Comparison of ENCODE assay signal across 17 cellular contexts in the genomic region with DNA sequence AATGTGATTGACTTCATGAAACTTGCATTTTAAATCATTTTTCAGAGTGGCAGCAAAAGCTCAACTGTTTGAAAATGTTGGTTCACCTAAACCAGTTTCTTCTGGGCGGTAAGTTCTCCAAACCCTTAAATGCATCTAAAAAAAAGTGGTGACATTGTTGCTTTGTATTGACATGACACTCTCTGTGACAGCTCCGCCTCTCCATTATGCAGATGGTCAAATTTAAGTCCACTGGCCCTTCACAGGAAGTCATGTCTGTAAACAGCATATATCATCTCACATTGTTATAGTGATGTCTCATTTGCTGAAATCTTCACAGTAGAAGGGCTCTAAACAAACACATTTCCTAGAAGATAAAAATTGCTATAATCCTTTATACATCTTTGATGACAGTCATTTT.
DNase-seq lines count a peak whose midpoint lies in the region; ATAC-seq and TF ChIP-seq lines count a peak whose summit lies in the region.
"Had no signal": no experiment of that assay in that cellular context is flagged by ENCODE, and none has a peak within 500 bp of the region (broad histone marks: within the 10 kb centered on the region; RNA-seq: fewer than 3 reads in every experiment).

No MANE protein-coding gene starts in this region.

- no peak overlapping the region for H2AK5ac ChIP-seq in mesendoderm (ENCODE audit: low read length)

- H3K56ac ChIP-seq in mesendoderm (ENCODE audit: low read length): no peak overlapping the region

- TF ChIP-seq CTCF in cardiac muscle cell (IDR thresholded peaks at IDR 0.05; ENCODE audit: low read depth, low read length): no peak
- no peak for TF ChIP-seq CTCF in right atrium auricular region (IDR thresholded peaks at IDR 0.05)

- H3K27me3 ChIP-seq in cardiac muscle cell (no peaks in the 10 kb centered on the region), right atrium auricular region (no peaks in the 10 kb centered on the region), HUES48 (ENCODE audit: control insufficient read depth, insufficient read depth, low read length) (peaks cover 46% of the 10 kb centered on the region), mesendoderm (ENCODE audit: insufficient read depth, low read length, poor library complexity) (no peaks in the 10 kb centered on the region)

- no peak overlapping the region for H2BK5ac ChIP-seq in mesendoderm (ENCODE audit: low read length)

- peak overlapping the region; percentile 77 for H3K27ac ChIP-seq in cardiac muscle cell
- H3K27ac ChIP-seq in right atrium auricular region: no peak overlapping the region
- H3K27ac ChIP-seq in HUES48 (ENCODE audit: low read depth, low read length): peak overlapping the region; percentile 75
- no peak overlapping the region for H3K27ac ChIP-seq in mesendoderm (ENCODE audit: low read depth, low read length)

- no peak overlapping the region for H2BK120ac ChIP-seq in mesendoderm (ENCODE audit: low read depth, low read length)

- H3K4me1 ChIP-seq in cardiac muscle cell (ENCODE audit: low read depth) (peaks cover 7% of the 10 kb centered on the region), right atrium auricular region (no peaks in the 10 kb centered on the region), HUES48 (ENCODE audit: control insufficient read depth, insufficient read depth, low read length) (peaks cover 10% of the 10 kb centered on the region; the same call in 1 of the 2 replicates), mesendoderm (ENCODE audit: control insufficient read depth, low read depth, low read length) (peaks cover 2% of the 10 kb centered on the region)

- H3K36me3 ChIP-seq in cardiac muscle cell (peaks cover 66% of the 10 kb centered on the region), right atrium auricular region (peaks cover 8% of the 10 kb centered on the region), HUES48 (ENCODE audit: control insufficient read depth, insufficient read depth, low read length) (peaks cover 47% of the 10 kb centered on the region), mesendoderm (ENCODE audit: control insufficient read depth, insufficient read depth, low read length) (no peaks in the 10 kb centered on the region)

- H3K9me3 ChIP-seq in cardiac muscle cell (ENCODE audit: low read depth) (no peaks in the 10 kb centered on the region), right atrium auricular region (no peaks in the 10 kb centered on the region), HUES48 (ENCODE audit: control insufficient read depth, insufficient read depth, low read length) (no peaks in the 10 kb centered on the region)

- H3K23ac ChIP-seq in mesendoderm (ENCODE audit: low read length): no peak overlapping the region

- no peak overlapping the region for H3K4ac ChIP-seq in mesendoderm (ENCODE audit: low read depth, low read length)

- H3K9ac ChIP-seq in HUES48 (ENCODE audit: low read depth, low read length) (no peak overlapping the region), mesendoderm (ENCODE audit: low read length) (no peak overlapping the region)

- H3K79me2 ChIP-seq in mesendoderm (ENCODE audit: control insufficient read depth, insufficient read depth, low read length): no peaks in the 10 kb centered on the region

- H3K4me3 ChIP-seq in cardiac muscle cell: no peak overlapping the region
- no peak overlapping the region for H3K4me3 ChIP-seq in right atrium auricular region
- no peak overlapping the region for H3K4me3 ChIP-seq in HUES48 (ENCODE audit: low read depth, low read length)
- H3K4me3 ChIP-seq in mesendoderm (ENCODE audit: low read length): no peak overlapping the region
- H3K4me3 ChIP-seq: GM12878, GM23338 had no signal

- H3K79me1 ChIP-seq in mesendoderm (ENCODE audit: low read length): no peaks in the 10 kb centered on the region

- H3K18ac ChIP-seq in mesendoderm (ENCODE audit: low read length): no peak overlapping the region

- TF ChIP-seq POLR2A in GM18505 (IDR thresholded peaks at IDR 0.05; ENCODE audit: borderline replicate concordance, extremely low read depth, insufficient read depth, insufficient read length): no peak

- no peak overlapping the region for H2BK15ac ChIP-seq in mesendoderm (replicated peaks; ENCODE audit: low read depth)

- peak; percentile 42 for ATAC-seq in GM18867 (IDR thresholded peaks at IDR 0.05; ENCODE audit: unreplicated experiment)
- ATAC-seq in GM18505 (IDR thresholded peaks at IDR 0.05; ENCODE audit: unreplicated experiment): no peak
- ATAC-seq: GM12878, HCT116 had no signal

- no peak overlapping the region for H3K4me2 ChIP-seq in mesendoderm (ENCODE audit: low read length)
- H3K4me2 ChIP-seq: GM23338 had no signal

- no peak overlapping the region for H4K5ac ChIP-seq in mesendoderm (ENCODE audit: low read length)

- WGBS in mesendoderm (ENCODE audit: extremely low coverage, insufficient coverage, low lambda C conversion rate): no CpG with 5 or more reads among the region's 2 CpGs

- no peak overlapping the region for H4K8ac ChIP-seq in mesendoderm (ENCODE audit: low read depth, low read length)

- DNase-seq in cardiac muscle cell (ENCODE audit: low read depth in 1 of 2, low spot score in 1 of 2) (no peak), right atrium auricular region (ENCODE audit: low spot score) (no peak), mesendoderm (peak; percentile 77), occipital lobe (lab: John Stamatoyannopoulos, UW) (no peak)
- DNase-seq: C1 segment of cervical spinal cord; Calu3; CD4-positive, alpha-beta memory T cell; COR-L47; DMS79; EL; GDM1 had no signal

Comparison
In these comparisons a context has a peak if more than half of its experiments do, and no peak if none do; other contexts are left out.
1. H3K27ac ChIP-seq: peak in cardiac muscle cell (single experiment) and HUES48 (single experiment); none in right atrium auricular region (0 of 2) and mesendoderm (single experiment).